In the genomic region with DNA sequence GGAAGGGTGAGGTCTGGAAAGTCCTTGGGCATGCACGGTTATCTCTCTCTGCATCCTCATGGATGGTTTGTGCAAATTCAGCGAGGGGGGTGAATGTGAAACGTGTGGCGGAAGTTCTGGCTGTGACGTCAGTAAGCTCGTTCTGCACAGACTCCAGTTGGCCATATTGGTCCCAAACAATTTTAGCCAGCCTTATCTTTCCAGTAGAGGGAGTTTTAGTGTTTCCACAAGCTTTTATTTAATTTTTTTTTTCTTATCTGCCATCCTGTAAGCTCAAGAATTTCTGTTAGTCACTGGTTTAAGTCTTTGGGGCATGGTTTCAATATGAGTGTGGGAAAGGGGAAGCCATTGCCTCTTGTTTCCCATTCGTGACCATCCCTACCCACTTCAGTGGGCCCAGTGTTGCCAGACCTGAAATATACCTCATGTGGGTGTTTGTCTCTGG, we compare ENCODE assay signal across 1 cellular context.
TF ChIP-seq lines count a peak whose summit lies in the region.

No MANE protein-coding gene starts in this region.

TF ChIP-seq in SK-N-SH treated with all-trans-retinoic acid at 6 μM for 48 hours, 23 proteins besides CTCF, POLR2A, EP300 and RAD21 (continued from another document):
- TF ChIP-seq, protein P1, sequence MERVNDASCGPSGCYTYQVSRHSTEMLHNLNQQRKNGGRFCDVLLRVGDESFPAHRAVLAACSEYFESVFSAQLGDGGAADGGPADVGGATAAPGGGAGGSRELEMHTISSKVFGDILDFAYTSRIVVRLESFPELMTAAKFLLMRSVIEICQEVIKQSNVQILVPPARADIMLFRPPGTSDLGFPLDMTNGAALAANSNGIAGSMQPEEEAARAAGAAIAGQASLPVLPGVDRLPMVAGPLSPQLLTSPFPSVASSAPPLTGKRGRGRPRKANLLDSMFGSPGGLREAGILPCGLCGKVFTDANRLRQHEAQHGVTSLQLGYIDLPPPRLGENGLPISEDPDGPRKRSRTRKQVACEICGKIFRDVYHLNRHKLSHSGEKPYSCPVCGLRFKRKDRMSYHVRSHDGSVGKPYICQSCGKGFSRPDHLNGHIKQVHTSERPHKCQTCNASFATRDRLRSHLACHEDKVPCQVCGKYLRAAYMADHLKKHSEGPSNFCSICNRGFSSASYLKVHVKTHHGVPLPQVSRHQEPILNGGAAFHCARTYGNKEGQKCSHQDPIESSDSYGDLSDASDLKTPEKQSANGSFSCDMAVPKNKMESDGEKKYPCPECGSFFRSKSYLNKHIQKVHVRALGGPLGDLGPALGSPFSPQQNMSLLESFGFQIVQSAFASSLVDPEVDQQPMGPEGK (CRISPR knock-in tag; IDR thresholded peaks at IDR 0.05; ENCODE audit: borderline replicate concordance): no peak
- TF ChIP-seq ESRRG (CRISPR knock-in tag; IDR thresholded peaks at IDR 0.05): no peak
- no peak for TF ChIP-seq OSR1 (CRISPR knock-in tag; IDR thresholded peaks at IDR 0.05)
- TF ChIP-seq GLIS3 (CRISPR knock-in tag; IDR thresholded peaks at IDR 0.05): no peak
- no peak for TF ChIP-seq ZNF8 (CRISPR knock-in tag; IDR thresholded peaks at IDR 0.05)
- no peak for TF ChIP-seq ARNTL (CRISPR knock-in tag; IDR thresholded peaks at IDR 0.05; ENCODE audit: borderline replicate concordance, low read depth)
- no peak for TF ChIP-seq ZC3H10 (CRISPR knock-in tag; IDR thresholded peaks at IDR 0.05)
- TF ChIP-seq, protein P2, sequence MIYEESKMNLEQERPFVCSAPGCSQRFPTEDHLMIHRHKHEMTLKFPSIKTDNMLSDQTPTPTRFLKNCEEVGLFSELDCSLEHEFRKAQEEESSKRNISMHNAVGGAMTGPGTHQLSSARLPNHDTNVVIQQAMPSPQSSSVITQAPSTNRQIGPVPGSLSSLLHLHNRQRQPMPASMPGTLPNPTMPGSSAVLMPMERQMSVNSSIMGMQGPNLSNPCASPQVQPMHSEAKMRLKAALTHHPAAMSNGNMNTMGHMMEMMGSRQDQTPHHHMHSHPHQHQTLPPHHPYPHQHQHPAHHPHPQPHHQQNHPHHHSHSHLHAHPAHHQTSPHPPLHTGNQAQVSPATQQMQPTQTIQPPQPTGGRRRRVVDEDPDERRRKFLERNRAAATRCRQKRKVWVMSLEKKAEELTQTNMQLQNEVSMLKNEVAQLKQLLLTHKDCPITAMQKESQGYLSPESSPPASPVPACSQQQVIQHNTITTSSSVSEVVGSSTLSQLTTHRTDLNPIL (CRISPR knock-in tag; IDR thresholded peaks at IDR 0.05; ENCODE audit: low read depth): no peak
- TF ChIP-seq SNAI2 (CRISPR knock-in tag; IDR thresholded peaks at IDR 0.05): no peak
